1 cellular context compared by ENCODE assay signal in genomic region chr3:197554562-197555280, GRCh38.
TF ChIP-seq lines count a peak whose summit lies in the region.

No MANE protein-coding gene starts in this region.

TF ChIP-seq in HEK293, 187 proteins besides CTCF, POLR2A, EP300 and RAD21 (continued from another document and continues in another):
- TF ChIP-seq ZNF398 (tag by site-specific recombination; IDR thresholded peaks at IDR 0.05), result no peak
- no peak for TF ChIP-seq ZNF529 (tag by site-specific recombination; IDR thresholded peaks at IDR 0.05; ENCODE audit: insufficient replicate concordance)
- TF ChIP-seq ZNF629 (tag by site-specific recombination; IDR thresholded peaks at IDR 0.05), result no peak; the same call in 1 of the 2 replicates
- no peak for TF ChIP-seq ZNF146 (tag by site-specific recombination; IDR thresholded peaks at IDR 0.05)
- no peak for TF ChIP-seq TSHZ1 (tag by site-specific recombination; IDR thresholded peaks at IDR 0.05; ENCODE audit: borderline replicate concordance)
- no peak for TF ChIP-seq ZNF404 (tag by site-specific recombination; IDR thresholded peaks at IDR 0.05)
- no peak for TF ChIP-seq ZNF621 (tag by site-specific recombination; IDR thresholded peaks at IDR 0.05)
- no peak for TF ChIP-seq ZNF501 (tag by site-specific recombination; IDR thresholded peaks at IDR 0.05)
- TF ChIP-seq ZNF692 (tag by site-specific recombination; IDR thresholded peaks at IDR 0.05), result peak; percentile 73
- TF ChIP-seq ZNF2 (tag by site-specific recombination; IDR thresholded peaks at IDR 0.05), result no peak
- TF ChIP-seq ZNF157 (tag by site-specific recombination; IDR thresholded peaks at IDR 0.05), result no peak
- TF ChIP-seq ZFHX2 (tag by site-specific recombination; conservative IDR thresholded peaks at IDR 0.05), result peak; percentile 29; the same call in 1 of the 2 replicates
- TF ChIP-seq SP7 (tag by site-specific recombination; IDR thresholded peaks at IDR 0.05), result peak; percentile 8; the same call in 1 of the 2 replicates
- TF ChIP-seq ZNF221 (tag by site-specific recombination; IDR thresholded peaks at IDR 0.05; ENCODE audit: borderline replicate concordance), result no peak
- peak; percentile 34; the same call in 1 of the 2 replicates for TF ChIP-seq ZNF362 (tag by site-specific recombination; IDR thresholded peaks at IDR 0.05)
- no peak for TF ChIP-seq ZNF610 (tag by site-specific recombination; IDR thresholded peaks at IDR 0.05; ENCODE audit: borderline replicate concordance)
- TF ChIP-seq ZSCAN4 (tag by site-specific recombination; IDR thresholded peaks at IDR 0.05), result no peak
- TF ChIP-seq ZNF707 (tag by site-specific recombination; IDR thresholded peaks at IDR 0.05), result no peak
- peak; percentile 94 for TF ChIP-seq SP2 (tag by site-specific recombination; IDR thresholded peaks at IDR 0.05)
- TF ChIP-seq ZNF433 (tag by site-specific recombination; IDR thresholded peaks at IDR 0.05; ENCODE audit: low read depth), result no peak
- TF ChIP-seq ZNF302 (tag by site-specific recombination; IDR thresholded peaks at IDR 0.05; ENCODE audit: low read depth), result no peak
- no peak for TF ChIP-seq ZXDB (tag by site-specific recombination; IDR thresholded peaks at IDR 0.05)
- TF ChIP-seq ZFP69B (tag by site-specific recombination; IDR thresholded peaks at IDR 0.05), result peak; percentile 62
- no peak for TF ChIP-seq ZNF513 (tag by site-specific recombination; IDR thresholded peaks at IDR 0.05)
- no peak for TF ChIP-seq ZBTB6 (tag by site-specific recombination; IDR thresholded peaks at IDR 0.05)
- no peak for TF ChIP-seq ZNF530 (tag by site-specific recombination; IDR thresholded peaks at IDR 0.05; ENCODE audit: low read depth)
- TF ChIP-seq ZNF112 (tag by site-specific recombination; IDR thresholded peaks at IDR 0.05), result no peak
- peak; percentile 64 for TF ChIP-seq ZNF600 (tag by site-specific recombination; IDR thresholded peaks at IDR 0.05)
- peak; percentile 63; the same call in 1 of the 2 replicates for TF ChIP-seq PATZ1 (tag by site-specific recombination; IDR thresholded peaks at IDR 0.05)
- no peak for TF ChIP-seq ZNF645 (tag by site-specific recombination; IDR thresholded peaks at IDR 0.05)
- TF ChIP-seq ZNF48 (tag by site-specific recombination; IDR thresholded peaks at IDR 0.05), result no peak
- TF ChIP-seq ZNF394 (tag by site-specific recombination; IDR thresholded peaks at IDR 0.05; ENCODE audit: borderline replicate concordance), result no peak
- no peak for TF ChIP-seq ZNF639 (tag by site-specific recombination; IDR thresholded peaks at IDR 0.05)
- TF ChIP-seq ZNF514 (tag by site-specific recombination; IDR thresholded peaks at IDR 0.05), result no peak
- no peak for TF ChIP-seq WT1 (tag by site-specific recombination; IDR thresholded peaks at IDR 0.05)
- no peak for TF ChIP-seq PRDM10 (tag by site-specific recombination; IDR thresholded peaks at IDR 0.05)
- no peak for TF ChIP-seq BCL11A (tag by site-specific recombination; IDR thresholded peaks at IDR 0.05; ENCODE audit: low read depth)
